Comparison of ENCODE assay signal across 8 cellular contexts in the genomic region with DNA sequence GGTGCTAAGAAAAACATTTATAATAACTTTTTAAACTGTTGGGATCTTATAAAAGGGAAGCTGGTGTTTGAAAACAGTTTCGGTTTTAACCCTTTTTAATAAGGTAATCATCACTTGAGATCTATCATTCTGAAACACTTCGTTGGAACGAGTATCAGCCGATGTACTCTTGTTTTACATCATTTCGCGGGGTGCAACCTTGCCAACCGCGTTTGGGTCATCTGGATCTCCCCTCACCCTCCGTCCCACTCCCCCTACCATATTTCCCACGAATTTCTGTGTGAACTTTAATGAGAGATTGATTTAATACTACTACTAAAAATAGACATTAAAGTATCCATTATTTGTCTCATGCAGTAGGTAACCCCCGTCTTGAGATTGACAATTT. TPM values are rescaled to one million over a fixed set of nuclear protein-coding genes. Genes with fewer than 3 reads are reported as not detected.
A peak's percentile ranks its signal among the peaks of the same experiment; 100 is the strongest.
DNase-seq lines count a peak whose midpoint lies in the region; ATAC-seq and TF ChIP-seq lines count a peak whose summit lies in the region.

No MANE protein-coding gene starts in this region.

- peak overlapping the region; percentile 71 for H3K4me2 ChIP-seq in neural cell (ENCODE audit: low read length)

- no peak for TF ChIP-seq RAD21 in neural cell (conservative IDR thresholded peaks at IDR 0.05)

- H4K20me1 ChIP-seq in neural cell (ENCODE audit: insufficient read depth) = no peaks in the 10 kb centered on the region

- TF ChIP-seq EP300 in neural cell (conservative IDR thresholded peaks at IDR 0.05; ENCODE audit: poor library complexity, severe bottlenecking) = no peak

- POLR2A ChIA-PET in RWPE1 (lab: Yijun Ruan, JAX; ENCODE audit: low non-redundant PET) = no interaction called here

- peak overlapping the region; percentile 99 for H3K27ac ChIP-seq in RWPE1
- H3K27ac ChIP-seq in effector memory CD4-positive, alpha-beta T cell (ENCODE audit: insufficient read depth, low read length, poor library complexity, severe bottlenecking) = peak overlapping the region; percentile 96
- peak overlapping the region; percentile 95 for H3K27ac ChIP-seq in neural cell (ENCODE audit: low read length)

- peak overlapping the region; percentile 91 for H3K9ac ChIP-seq in neural cell (ENCODE audit: low read length)

- peaks cover 13% of the 10 kb centered on the region for H3F3A ChIP-seq in neural cell (ENCODE audit: insufficient read depth, low read length, poor library complexity, severe bottlenecking)

- no peak overlapping the region for H2AFZ ChIP-seq in neural cell (ENCODE audit: low read depth, low read length)

- TF ChIP-seq CTCF in RWPE1 (conservative IDR thresholded peaks at IDR 0.05; ENCODE audit: low read depth) = no peak
- TF ChIP-seq CTCF in neural cell (IDR thresholded peaks at IDR 0.05; ENCODE audit: poor library complexity, severe bottlenecking) = no peak

- CTCF ChIA-PET in RWPE1 (lab: Yijun Ruan, JAX) = interaction anchor here (0.6 kb wide), 1 partner anchor 503 kb away, joined by 3 read pairs; no protein-coding TSS in a partner anchor

- no peaks in the 10 kb centered on the region for H3K27me3 ChIP-seq in effector memory CD4-positive, alpha-beta T cell (replicated peaks; ENCODE audit: control insufficient read depth, insufficient read depth, low read length, poor library complexity, severe bottlenecking)
- no peaks in the 10 kb centered on the region for H3K27me3 ChIP-seq in neural cell (ENCODE audit: insufficient read depth, low read depth, low read length)

- H3K4me3 ChIP-seq in effector memory CD4-positive, alpha-beta T cell (ENCODE audit: insufficient read depth, low read depth, low read length, poor library complexity, severe bottlenecking) = peak overlapping the region; percentile 74
- peak overlapping the region; percentile 83 for H3K4me3 ChIP-seq in neural cell (ENCODE audit: low read length)

- ATAC-seq in GM18858 (IDR thresholded peaks at IDR 0.05; ENCODE audit: unreplicated experiment) (no peak), GM21447 (IDR thresholded peaks at IDR 0.05; ENCODE audit: unreplicated experiment) (no peak)

- no peaks in the 10 kb centered on the region for H3K9me3 ChIP-seq in effector memory CD4-positive, alpha-beta T cell (ENCODE audit: control insufficient read depth, low read length)
- H3K9me3 ChIP-seq in neural cell (ENCODE audit: low read length) = no peaks in the 10 kb centered on the region

- H3K79me2 ChIP-seq in neural cell (replicated peaks; ENCODE audit: insufficient read depth, low read length) = peaks cover 55% of the 10 kb centered on the region

- DNase-seq in activated T-cell treated with anti-CD3 and anti-CD28 coated beads, Interleukin-2, amount 50 U/mL, for 1 hour = peak; percentile 42
- DNase-seq in activated T-cell treated with anti-CD3 and anti-CD28 coated beads for 4 hours (no peak), RWPE1 (ENCODE audit: low spot score) (no peak), HK-2 (ENCODE audit: unreplicated experiment) (no peak)
- no peak for DNase-seq in effector memory CD4-positive, alpha-beta T cell

- no peaks in the 10 kb centered on the region for H3K36me3 ChIP-seq in effector memory CD4-positive, alpha-beta T cell (ENCODE audit: control insufficient read depth, insufficient read depth, low read length)
- no peaks in the 10 kb centered on the region for H3K36me3 ChIP-seq in neural cell (ENCODE audit: insufficient read depth, low read length)

- no peaks in the 10 kb centered on the region for H3K9me2 ChIP-seq in neural cell (ENCODE audit: insufficient read depth, low read length)

- H3K4me1 ChIP-seq in effector memory CD4-positive, alpha-beta T cell (ENCODE audit: control insufficient read depth, insufficient read depth, low read length, poor library complexity, severe bottlenecking) = peaks cover 49% of the 10 kb centered on the region

TF ChIP-seq in neural cell, 6 proteins besides CTCF, POLR2A, EP300 and RAD21:
- TF ChIP-seq POLR2AphosphoS5 (IDR thresholded peaks at IDR 0.05) = no peak

RNA-seq across cellular contexts. Expression of a gene that starts 1.3 kb away (rescaled TPM):
- 32.6 and 38.7 TPM in 2 replicates for polyA plus RNA-seq in neural cell
- 152 and 165 TPM in 2 replicates for polyA minus RNA-seq in neural cell
